In the genomic region with DNA sequence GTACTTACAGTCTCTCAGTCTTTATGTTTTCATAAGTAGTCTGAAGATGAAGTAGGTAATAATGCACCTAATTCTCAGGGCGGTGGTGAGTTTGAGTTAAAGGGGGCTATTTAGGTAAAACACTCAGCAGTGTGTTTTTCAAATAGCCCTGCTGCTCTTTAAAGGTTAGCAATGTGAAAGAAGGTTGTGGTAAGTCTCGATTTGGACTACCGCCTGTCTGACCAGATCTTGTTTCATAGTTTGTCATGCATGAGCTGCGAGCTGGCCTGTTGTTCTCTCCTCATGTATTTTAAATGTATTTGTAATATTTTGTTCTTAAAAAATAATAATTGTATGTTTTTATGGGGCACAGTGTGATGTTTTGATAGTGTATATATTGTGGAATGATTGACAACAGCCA, we compare ENCODE assay signal across 17 cellular contexts.
DNase-seq lines count a peak whose midpoint lies in the region; ATAC-seq, FAIRE-seq and TF ChIP-seq lines count a peak whose summit lies in the region.
"Had no signal": no experiment of that assay in that cellular context is flagged by ENCODE, and none has a peak within 500 bp of the region (broad histone marks: within the 10 kb centered on the region; RNA-seq: fewer than 3 reads in every experiment).

No MANE protein-coding gene starts in this region.

- H3K9ac ChIP-seq in GM12878 (ENCODE audit: control insufficient read depth, insufficient read depth, low read length): no peak overlapping the region

- no peak for FAIRE-seq in GM12878 (lab: Jason Lieb, UNC)
- FAIRE-seq: A549, GM12892 had no signal

- no peaks in the 10 kb centered on the region for H3K79me2 ChIP-seq in GM12878 (ENCODE audit: control insufficient read depth, insufficient read depth, low read length)

- no peak for TF ChIP-seq RAD21 in GM12878 (IDR thresholded peaks at IDR 0.05; ENCODE audit: insufficient read depth, low read depth, low read length)

- WGBS in GM12878 (ENCODE audit: insufficient coverage, insufficient replicate concordance, low lambda C conversion rate, missing lambda C conversion rate): 1% methylated on average over 4 of the region's 4 CpGs

- SMC1A ChIA-PET in GM12878 (lab: Charles Lee; ENCODE audit: uncharacterized antibody, unreplicated experiment): interaction anchor here (0.7 kb wide), 1 partner anchor 266 kb away, joined by 3 read pairs; no protein-coding TSS in a partner anchor

- ATAC-seq in GM19351 (IDR thresholded peaks at IDR 0.05; ENCODE audit: unreplicated experiment) (peak; percentile 81), HG03432 (IDR thresholded peaks at IDR 0.05; ENCODE audit: unreplicated experiment) (peak; percentile 55), GM12878 (peak; percentile 42; the same call in 1 of the 3 replicates), left lobe of liver (no peak)
- ATAC-seq: A549 had no signal

- RAD21 ChIA-PET in GM12878 (lab: Charles Lee; ENCODE audit: unreplicated experiment): interaction anchor here (1.1 to 1.3 kb wide), 2 partner anchors 36 to 96 kb away, joined by 3 to 4 read pairs; no protein-coding TSS in a partner anchor

- TF ChIP-seq POLR2A in GM12878 (IDR thresholded peaks at IDR 0.05; ENCODE audit: low read depth, low read length): no peak

- no peak overlapping the region for H3K4me2 ChIP-seq in GM12878 (ENCODE audit: control insufficient read depth, insufficient read depth)
- H3K4me2 ChIP-seq: A549 had no signal

- H3K36me3 ChIP-seq in GM12878 (ENCODE audit: control insufficient read depth in 2 of 2, insufficient read depth in 2 of 2, low read length in 1 of 2): no peaks in the 10 kb centered on the region
- H3K36me3 ChIP-seq: BE2C had no signal

- BruUV-seq in GM12878 (replicated peaks; lab: Mats Ljungman, UMichigan): no TSS peak

- POLR2A ChIA-PET in GM12878 (lab: Charles Lee) (no interaction called here), RWPE1 (lab: Yijun Ruan, JAX; ENCODE audit: low non-redundant PET) (no interaction called here)

- CTCF ChIA-PET in GM12878 (lab: Yijun Ruan, JAX): interaction anchor here (1.2 to 1.4 kb wide), 2 partner anchors 9 to 96 kb away, joined by 3 to 4 read pairs; no protein-coding TSS in a partner anchor
- CTCF ChIA-PET in RWPE1 (lab: Yijun Ruan, JAX): no interaction called here

- TF ChIP-seq EP300 in GM12878 (IDR thresholded peaks at IDR 0.05; ENCODE audit: borderline replicate concordance in 1 of 2, control insufficient read depth in 1 of 2, low read depth in 2 of 2, low read length in 2 of 2): no peak

- TF ChIP-seq CTCF in GM12878 (IDR thresholded peaks at IDR 0.05 in 2 of 3, conservative IDR thresholded peaks at IDR 0.05 in 1 of 3; ENCODE audit: control insufficient read depth in 2 of 3, extremely low read depth in 1 of 3, insufficient read depth in 1 of 3, low read depth in 3 of 3, low read length in 3 of 3) (no peak), RWPE1 (conservative IDR thresholded peaks at IDR 0.05; ENCODE audit: low read depth) (no peak)

- intact Hi-C loops in GM12878 (cut with micrococcal nuclease; ENCODE audit: unreplicated experiment): no loop called here

- no peak overlapping the region for H3K4me3 ChIP-seq in GM12878
- H3K4me3 ChIP-seq: A549 had no signal

- DNase-seq in GM12878 (ENCODE audit: low read depth, low spot score) (no peak), left lobe of liver (ENCODE audit: low spot score) (no peak), amygdala (lab: John Stamatoyannopoulos, UW) (no peak), RWPE1 (ENCODE audit: low spot score) (no peak), T-helper 9 cell (no peak)
- DNase-seq: BE2C; CD4-positive, alpha-beta memory T cell; DMS79; GOT3; H9; IMR-90; KBM-7 had no signal

- H4K20me1 ChIP-seq in GM12878 (ENCODE audit: control insufficient read depth, insufficient read depth): no peaks in the 10 kb centered on the region; the same call in 1 of the 2 replicates

- H3K9me3 ChIP-seq in GM12878 (replicated peaks; ENCODE audit: control insufficient read depth, insufficient read depth, low read length): no peaks in the 10 kb centered on the region
- H3K9me3 ChIP-seq: A549, BE2C had no signal

- H3K4me1 ChIP-seq in GM12878 (ENCODE audit: control insufficient read depth, insufficient read depth, low read length): no peaks in the 10 kb centered on the region
- H3K4me1 ChIP-seq: A549, BE2C had no signal

- in situ Hi-C loops in GM12878 (cut with MboI): no loop called here

- H3K27me3 ChIP-seq in GM12878 (replicated peaks in 1 of 2; ENCODE audit: control insufficient read depth in 2 of 2, insufficient read depth in 2 of 2, low read length in 1 of 2): peaks cover 0 to 2% of the 10 kb centered on the region in 2 experiments; a peak in 1 of 4 replicates
- H3K27me3 ChIP-seq: BE2C had no signal

- H2AFZ ChIP-seq in GM12878 (ENCODE audit: control insufficient read depth, low read depth, low read length): no peak overlapping the region

- H3K27ac ChIP-seq in GM12878 (ENCODE audit: control insufficient read depth, insufficient read depth): no peak overlapping the region
- no peak overlapping the region for H3K27ac ChIP-seq in RWPE1
- H3K27ac ChIP-seq: A549, C4-2B had no signal

TF ChIP-seq in GM12878, 131 proteins besides CTCF, POLR2A, EP300 and RAD21:
- TF ChIP-seq, protein P1, sequence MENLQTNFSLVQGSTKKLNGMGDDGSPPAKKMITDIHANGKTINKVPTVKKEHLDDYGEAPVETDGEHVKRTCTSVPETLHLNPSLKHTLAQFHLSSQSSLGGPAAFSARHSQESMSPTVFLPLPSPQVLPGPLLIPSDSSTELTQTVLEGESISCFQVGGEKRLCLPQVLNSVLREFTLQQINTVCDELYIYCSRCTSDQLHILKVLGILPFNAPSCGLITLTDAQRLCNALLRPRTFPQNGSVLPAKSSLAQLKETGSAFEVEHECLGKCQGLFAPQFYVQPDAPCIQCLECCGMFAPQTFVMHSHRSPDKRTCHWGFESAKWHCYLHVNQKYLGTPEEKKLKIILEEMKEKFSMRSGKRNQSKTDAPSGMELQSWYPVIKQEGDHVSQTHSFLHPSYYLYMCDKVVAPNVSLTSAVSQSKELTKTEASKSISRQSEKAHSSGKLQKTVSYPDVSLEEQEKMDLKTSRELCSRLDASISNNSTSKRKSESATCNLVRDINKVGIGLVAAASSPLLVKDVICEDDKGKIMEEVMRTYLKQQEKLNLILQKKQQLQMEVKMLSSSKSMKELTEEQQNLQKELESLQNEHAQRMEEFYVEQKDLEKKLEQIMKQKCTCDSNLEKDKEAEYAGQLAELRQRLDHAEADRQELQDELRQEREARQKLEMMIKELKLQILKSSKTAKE (IDR thresholded peaks at IDR 0.05; ENCODE audit: low read depth, poor library complexity, severe bottlenecking): no peak
- TF ChIP-seq, protein P2, sequence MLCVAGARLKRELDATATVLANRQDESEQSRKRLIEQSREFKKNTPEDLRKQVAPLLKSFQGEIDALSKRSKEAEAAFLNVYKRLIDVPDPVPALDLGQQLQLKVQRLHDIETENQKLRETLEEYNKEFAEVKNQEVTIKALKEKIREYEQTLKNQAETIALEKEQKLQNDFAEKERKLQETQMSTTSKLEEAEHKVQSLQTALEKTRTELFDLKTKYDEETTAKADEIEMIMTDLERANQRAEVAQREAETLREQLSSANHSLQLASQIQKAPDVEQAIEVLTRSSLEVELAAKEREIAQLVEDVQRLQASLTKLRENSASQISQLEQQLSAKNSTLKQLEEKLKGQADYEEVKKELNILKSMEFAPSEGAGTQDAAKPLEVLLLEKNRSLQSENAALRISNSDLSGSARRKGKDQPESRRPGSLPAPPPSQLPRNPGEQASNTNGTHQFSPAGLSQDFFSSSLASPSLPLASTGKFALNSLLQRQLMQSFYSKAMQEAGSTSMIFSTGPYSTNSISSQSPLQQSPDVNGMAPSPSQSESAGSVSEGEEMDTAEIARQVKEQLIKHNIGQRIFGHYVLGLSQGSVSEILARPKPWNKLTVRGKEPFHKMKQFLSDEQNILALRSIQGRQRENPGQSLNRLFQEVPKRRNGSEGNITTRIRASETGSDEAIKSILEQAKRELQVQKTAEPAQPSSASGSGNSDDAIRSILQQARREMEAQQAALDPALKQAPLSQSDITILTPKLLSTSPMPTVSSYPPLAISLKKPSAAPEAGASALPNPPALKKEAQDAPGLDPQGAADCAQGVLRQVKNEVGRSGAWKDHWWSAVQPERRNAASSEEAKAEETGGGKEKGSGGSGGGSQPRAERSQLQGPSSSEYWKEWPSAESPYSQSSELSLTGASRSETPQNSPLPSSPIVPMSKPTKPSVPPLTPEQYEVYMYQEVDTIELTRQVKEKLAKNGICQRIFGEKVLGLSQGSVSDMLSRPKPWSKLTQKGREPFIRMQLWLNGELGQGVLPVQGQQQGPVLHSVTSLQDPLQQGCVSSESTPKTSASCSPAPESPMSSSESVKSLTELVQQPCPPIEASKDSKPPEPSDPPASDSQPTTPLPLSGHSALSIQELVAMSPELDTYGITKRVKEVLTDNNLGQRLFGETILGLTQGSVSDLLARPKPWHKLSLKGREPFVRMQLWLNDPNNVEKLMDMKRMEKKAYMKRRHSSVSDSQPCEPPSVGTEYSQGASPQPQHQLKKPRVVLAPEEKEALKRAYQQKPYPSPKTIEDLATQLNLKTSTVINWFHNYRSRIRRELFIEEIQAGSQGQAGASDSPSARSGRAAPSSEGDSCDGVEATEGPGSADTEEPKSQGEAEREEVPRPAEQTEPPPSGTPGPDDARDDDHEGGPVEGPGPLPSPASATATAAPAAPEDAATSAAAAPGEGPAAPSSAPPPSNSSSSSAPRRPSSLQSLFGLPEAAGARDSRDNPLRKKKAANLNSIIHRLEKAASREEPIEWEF (IDR thresholded peaks at IDR 0.05; ENCODE audit: insufficient replicate concordance, low read depth, low read length): no peak
- TF ChIP-seq, protein P3, sequence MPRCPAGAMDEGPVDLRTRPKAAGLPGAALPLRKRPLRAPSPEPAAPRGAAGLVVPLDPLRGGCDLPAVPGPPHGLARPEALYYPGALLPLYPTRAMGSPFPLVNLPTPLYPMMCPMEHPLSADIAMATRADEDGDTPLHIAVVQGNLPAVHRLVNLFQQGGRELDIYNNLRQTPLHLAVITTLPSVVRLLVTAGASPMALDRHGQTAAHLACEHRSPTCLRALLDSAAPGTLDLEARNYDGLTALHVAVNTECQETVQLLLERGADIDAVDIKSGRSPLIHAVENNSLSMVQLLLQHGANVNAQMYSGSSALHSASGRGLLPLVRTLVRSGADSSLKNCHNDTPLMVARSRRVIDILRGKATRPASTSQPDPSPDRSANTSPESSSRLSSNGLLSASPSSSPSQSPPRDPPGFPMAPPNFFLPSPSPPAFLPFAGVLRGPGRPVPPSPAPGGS (IDR thresholded peaks at IDR 0.05; ENCODE audit: borderline replicate concordance, insufficient read depth, low read depth, low read length, poor library complexity, severe bottlenecking): no peak
- TF ChIP-seq HDAC6 (IDR thresholded peaks at IDR 0.05; ENCODE audit: unreplicated experiment): no peak
- TF ChIP-seq PAX5 (IDR thresholded peaks at IDR 0.05; ENCODE audit: borderline replicate concordance, low read depth, low read length): 0 out of 2 replicates have a peak, but pooled peaks have one; percentile 35
- no peak for TF ChIP-seq TBL1XR1 (IDR thresholded peaks at IDR 0.05; ENCODE audit: low read depth, low read length)
- TF ChIP-seq FOS (IDR thresholded peaks at IDR 0.05; ENCODE audit: borderline replicate concordance, extremely low read depth, insufficient read length): no peak
